1 cellular context compared by ENCODE assay signal in the genomic region with DNA sequence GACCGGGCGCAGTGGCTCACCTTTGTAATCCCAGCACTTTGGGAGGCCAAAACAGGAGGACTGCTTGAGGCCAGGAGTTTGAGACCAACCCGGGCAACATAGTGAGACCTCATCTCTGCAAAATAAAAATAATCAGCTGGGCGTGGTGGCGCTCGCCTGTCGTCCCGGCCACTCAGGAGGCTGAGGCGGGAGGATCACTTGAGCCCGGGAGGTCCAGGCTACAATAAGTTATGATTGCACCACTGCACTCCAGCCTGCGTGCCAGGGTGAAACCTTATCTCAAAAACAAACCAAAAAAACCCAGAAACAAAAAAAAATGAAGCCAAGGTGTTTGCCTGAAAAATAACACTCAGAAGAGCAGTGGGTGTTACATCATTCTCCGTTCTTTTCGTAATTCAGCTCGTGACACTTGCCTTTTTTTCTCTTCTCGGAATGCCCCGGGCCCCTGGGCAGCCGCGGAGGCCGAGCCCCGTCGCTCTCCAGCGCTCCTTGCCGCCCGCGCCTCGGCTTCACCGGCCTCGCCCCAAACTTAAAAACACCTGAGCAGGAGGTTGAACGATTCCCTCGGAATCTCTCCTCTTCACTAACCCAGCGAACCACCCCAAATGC.
TF ChIP-seq lines count a peak whose summit lies in the region.

No MANE protein-coding gene starts in this region.

TF ChIP-seq in HEK293, 187 proteins besides CTCF, POLR2A, EP300 and RAD21 (continued from another document and continues in another):
- TF ChIP-seq ZNF335 (tag by site-specific recombination; conservative IDR thresholded peaks at IDR 0.05) (peak; percentile 94), REPIN1 (tag by site-specific recombination; IDR thresholded peaks at IDR 0.05; ENCODE audit: low read depth) (no peak), ZNF664 (tag by site-specific recombination; IDR thresholded peaks at IDR 0.05) (peak; percentile 96), ZNF169 (tag by site-specific recombination; IDR thresholded peaks at IDR 0.05) (no peak), ZNF223 (tag by site-specific recombination; IDR thresholded peaks at IDR 0.05) (peak; percentile 41; the same call in 1 of the 2 replicates), ZFP37 (tag by site-specific recombination; IDR thresholded peaks at IDR 0.05) (no peak), IKZF3 (tag by site-specific recombination; IDR thresholded peaks at IDR 0.05) (no peak), HOXC10 (CRISPR knock-in tag; IDR thresholded peaks at IDR 0.05) (no peak), WT1 (tag by site-specific recombination; IDR thresholded peaks at IDR 0.05) (peak; percentile 13), ZNF560 (tag by site-specific recombination; IDR thresholded peaks at IDR 0.05; ENCODE audit: borderline replicate concordance) (no peak), ZNF324 (tag by site-specific recombination; IDR thresholded peaks at IDR 0.05) (0 out of 2 replicates have a peak, but pooled peaks have one; percentile 8), GLIS1 (tag by site-specific recombination; IDR thresholded peaks at IDR 0.05) (peak; percentile 73), EGR2 (tag by site-specific recombination; IDR thresholded peaks at IDR 0.05; ENCODE audit: low read depth) (no peak), ZSCAN16 (tag by site-specific recombination; IDR thresholded peaks at IDR 0.05) (no peak), ZNF600 (tag by site-specific recombination; IDR thresholded peaks at IDR 0.05) (no peak), ZBTB20 (tag by site-specific recombination; IDR thresholded peaks at IDR 0.05) (peak; percentile 92), ZNF157 (tag by site-specific recombination; IDR thresholded peaks at IDR 0.05) (no peak), ZNF292 (tag by site-specific recombination; IDR thresholded peaks at IDR 0.05; ENCODE audit: borderline replicate concordance, low read depth) (peak; percentile 10; the same call in 1 of the 2 replicates), ZBTB21 (tag by site-specific recombination; IDR thresholded peaks at IDR 0.05) (0 out of 2 replicates have a peak, but pooled peaks have one; percentile 43), KLF16 (tag by site-specific recombination; IDR thresholded peaks at IDR 0.05) (0 out of 2 replicates have a peak, but pooled peaks have one; percentile 34), ZNF146 (tag by site-specific recombination; IDR thresholded peaks at IDR 0.05) (no peak), ZNF571 (tag by site-specific recombination; IDR thresholded peaks at IDR 0.05) (no peak), ZNF133 (tag by site-specific recombination; IDR thresholded peaks at IDR 0.05) (no peak), ZNF121 (tag by site-specific recombination; IDR thresholded peaks at IDR 0.05) (0 out of 2 replicates have a peak, but pooled peaks have one; percentile 32)
- TF ChIP-seq, protein P1, sequence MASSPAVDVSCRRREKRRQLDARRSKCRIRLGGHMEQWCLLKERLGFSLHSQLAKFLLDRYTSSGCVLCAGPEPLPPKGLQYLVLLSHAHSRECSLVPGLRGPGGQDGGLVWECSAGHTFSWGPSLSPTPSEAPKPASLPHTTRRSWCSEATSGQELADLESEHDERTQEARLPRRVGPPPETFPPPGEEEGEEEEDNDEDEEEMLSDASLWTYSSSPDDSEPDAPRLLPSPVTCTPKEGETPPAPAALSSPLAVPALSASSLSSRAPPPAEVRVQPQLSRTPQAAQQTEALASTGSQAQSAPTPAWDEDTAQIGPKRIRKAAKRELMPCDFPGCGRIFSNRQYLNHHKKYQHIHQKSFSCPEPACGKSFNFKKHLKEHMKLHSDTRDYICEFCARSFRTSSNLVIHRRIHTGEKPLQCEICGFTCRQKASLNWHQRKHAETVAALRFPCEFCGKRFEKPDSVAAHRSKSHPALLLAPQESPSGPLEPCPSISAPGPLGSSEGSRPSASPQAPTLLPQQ (tag by site-specific recombination; IDR thresholded peaks at IDR 0.05) = peak; percentile 37; the same call in 1 of the 2 replicates
- TF ChIP-seq, protein P2, sequence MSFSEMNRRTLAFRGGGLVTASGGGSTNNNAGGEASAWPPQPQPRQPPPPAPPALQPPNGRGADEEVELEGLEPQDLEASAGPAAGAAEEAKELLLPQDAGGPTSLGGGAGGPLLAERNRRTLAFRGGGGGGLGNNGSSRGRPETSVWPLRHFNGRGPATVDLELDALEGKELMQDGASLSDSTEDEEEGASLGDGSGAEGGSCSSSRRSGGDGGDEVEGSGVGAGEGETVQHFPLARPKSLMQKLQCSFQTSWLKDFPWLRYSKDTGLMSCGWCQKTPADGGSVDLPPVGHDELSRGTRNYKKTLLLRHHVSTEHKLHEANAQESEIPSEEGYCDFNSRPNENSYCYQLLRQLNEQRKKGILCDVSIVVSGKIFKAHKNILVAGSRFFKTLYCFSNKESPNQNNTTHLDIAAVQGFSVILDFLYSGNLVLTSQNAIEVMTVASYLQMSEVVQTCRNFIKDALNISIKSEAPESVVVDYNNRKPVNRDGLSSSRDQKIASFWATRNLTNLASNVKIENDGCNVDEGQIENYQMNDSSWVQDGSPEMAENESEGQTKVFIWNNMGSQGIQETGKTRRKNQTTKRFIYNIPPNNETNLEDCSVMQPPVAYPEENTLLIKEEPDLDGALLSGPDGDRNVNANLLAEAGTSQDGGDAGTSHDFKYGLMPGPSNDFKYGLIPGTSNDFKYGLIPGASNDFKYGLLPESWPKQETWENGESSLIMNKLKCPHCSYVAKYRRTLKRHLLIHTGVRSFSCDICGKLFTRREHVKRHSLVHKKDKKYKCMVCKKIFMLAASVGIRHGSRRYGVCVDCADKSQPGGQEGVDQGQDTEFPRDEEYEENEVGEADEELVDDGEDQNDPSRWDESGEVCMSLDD (tag by site-specific recombination; IDR thresholded peaks at IDR 0.05) = peak; percentile 68; the same call in 1 of the 2 replicates
- TF ChIP-seq, protein P3, sequence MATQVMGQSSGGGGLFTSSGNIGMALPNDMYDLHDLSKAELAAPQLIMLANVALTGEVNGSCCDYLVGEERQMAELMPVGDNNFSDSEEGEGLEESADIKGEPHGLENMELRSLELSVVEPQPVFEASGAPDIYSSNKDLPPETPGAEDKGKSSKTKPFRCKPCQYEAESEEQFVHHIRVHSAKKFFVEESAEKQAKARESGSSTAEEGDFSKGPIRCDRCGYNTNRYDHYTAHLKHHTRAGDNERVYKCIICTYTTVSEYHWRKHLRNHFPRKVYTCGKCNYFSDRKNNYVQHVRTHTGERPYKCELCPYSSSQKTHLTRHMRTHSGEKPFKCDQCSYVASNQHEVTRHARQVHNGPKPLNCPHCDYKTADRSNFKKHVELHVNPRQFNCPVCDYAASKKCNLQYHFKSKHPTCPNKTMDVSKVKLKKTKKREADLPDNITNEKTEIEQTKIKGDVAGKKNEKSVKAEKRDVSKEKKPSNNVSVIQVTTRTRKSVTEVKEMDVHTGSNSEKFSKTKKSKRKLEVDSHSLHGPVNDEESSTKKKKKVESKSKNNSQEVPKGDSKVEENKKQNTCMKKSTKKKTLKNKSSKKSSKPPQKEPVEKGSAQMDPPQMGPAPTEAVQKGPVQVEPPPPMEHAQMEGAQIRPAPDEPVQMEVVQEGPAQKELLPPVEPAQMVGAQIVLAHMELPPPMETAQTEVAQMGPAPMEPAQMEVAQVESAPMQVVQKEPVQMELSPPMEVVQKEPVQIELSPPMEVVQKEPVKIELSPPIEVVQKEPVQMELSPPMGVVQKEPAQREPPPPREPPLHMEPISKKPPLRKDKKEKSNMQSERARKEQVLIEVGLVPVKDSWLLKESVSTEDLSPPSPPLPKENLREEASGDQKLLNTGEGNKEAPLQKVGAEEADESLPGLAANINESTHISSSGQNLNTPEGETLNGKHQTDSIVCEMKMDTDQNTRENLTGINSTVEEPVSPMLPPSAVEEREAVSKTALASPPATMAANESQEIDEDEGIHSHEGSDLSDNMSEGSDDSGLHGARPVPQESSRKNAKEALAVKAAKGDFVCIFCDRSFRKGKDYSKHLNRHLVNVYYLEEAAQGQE (tag by site-specific recombination; IDR thresholded peaks at IDR 0.05) = peak; percentile 89
- TF ChIP-seq, protein P4, sequence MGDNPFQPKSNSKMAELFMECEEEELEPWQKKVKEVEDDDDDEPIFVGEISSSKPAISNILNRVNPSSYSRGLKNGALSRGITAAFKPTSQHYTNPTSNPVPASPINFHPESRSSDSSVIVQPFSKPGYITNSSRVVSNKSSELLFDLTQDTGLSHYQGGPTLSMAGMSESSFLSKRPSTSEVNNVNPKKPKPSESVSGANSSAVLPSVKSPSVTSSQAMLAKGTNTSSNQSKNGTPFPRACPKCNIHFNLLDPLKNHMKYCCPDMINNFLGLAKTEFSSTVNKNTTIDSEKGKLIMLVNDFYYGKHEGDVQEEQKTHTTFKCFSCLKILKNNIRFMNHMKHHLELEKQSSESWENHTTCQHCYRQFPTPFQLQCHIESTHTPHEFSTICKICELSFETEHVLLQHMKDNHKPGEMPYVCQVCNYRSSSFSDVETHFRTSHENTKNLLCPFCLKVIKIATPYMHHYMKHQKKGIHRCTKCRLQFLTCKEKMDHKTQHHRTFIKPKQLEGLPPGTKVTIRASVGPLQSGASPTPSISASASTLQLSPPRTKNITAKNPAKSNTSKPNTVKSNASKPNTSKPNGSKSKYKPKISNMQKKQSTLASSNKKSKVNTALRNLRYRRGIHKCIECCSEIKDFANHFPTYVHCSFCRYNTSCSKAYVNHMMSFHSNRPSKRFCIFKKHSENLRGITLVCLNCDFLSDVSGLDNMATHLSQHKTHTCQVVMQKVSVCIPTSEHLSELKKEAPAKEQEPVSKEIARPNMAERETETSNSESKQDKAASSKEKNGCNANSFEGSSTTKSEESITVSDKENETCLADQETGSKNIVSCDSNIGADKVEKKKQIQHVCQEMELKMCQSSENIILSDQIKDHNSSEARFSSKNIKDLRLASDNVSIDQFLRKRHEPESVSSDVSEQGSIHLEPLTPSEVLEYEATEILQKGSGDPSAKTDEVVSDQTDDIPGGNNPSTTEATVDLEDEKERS (tag by site-specific recombination; IDR thresholded peaks at IDR 0.05) = 0 out of 2 replicates have a peak, but pooled peaks have one; percentile 12
- TF ChIP-seq, protein P5, sequence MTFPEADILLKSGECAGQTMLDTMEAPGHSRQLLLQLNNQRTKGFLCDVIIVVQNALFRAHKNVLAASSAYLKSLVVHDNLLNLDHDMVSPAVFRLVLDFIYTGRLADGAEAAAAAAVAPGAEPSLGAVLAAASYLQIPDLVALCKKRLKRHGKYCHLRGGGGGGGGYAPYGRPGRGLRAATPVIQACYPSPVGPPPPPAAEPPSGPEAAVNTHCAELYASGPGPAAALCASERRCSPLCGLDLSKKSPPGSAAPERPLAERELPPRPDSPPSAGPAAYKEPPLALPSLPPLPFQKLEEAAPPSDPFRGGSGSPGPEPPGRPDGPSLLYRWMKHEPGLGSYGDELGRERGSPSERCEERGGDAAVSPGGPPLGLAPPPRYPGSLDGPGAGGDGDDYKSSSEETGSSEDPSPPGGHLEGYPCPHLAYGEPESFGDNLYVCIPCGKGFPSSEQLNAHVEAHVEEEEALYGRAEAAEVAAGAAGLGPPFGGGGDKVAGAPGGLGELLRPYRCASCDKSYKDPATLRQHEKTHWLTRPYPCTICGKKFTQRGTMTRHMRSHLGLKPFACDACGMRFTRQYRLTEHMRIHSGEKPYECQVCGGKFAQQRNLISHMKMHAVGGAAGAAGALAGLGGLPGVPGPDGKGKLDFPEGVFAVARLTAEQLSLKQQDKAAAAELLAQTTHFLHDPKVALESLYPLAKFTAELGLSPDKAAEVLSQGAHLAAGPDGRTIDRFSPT (tag by site-specific recombination; IDR thresholded peaks at IDR 0.05) = peak; percentile 69
- TF ChIP-seq, protein P6, sequence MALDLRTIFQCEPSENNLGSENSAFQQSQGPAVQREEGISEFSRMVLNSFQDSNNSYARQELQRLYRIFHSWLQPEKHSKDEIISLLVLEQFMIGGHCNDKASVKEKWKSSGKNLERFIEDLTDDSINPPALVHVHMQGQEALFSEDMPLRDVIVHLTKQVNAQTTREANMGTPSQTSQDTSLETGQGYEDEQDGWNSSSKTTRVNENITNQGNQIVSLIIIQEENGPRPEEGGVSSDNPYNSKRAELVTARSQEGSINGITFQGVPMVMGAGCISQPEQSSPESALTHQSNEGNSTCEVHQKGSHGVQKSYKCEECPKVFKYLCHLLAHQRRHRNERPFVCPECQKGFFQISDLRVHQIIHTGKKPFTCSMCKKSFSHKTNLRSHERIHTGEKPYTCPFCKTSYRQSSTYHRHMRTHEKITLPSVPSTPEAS (tag by site-specific recombination; IDR thresholded peaks at IDR 0.05) = 0 out of 2 replicates have a peak, but pooled peaks have one; percentile 7
- TF ChIP-seq, protein P7, sequence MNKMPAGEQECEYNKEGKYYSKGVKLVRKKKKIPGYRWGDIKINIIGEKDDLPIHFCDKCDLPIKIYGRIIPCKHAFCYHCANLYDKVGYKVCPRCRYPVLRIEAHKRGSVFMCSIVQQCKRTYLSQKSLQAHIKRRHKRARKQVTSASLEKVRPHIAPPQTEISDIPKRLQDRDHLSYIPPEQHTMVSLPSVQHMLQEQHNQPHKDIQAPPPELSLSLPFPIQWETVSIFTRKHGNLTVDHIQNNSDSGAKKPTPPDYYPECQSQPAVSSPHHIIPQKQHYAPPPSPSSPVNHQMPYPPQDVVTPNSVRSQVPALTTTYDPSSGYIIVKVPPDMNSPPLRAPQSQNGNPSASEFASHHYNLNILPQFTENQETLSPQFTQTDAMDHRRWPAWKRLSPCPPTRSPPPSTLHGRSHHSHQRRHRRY (tag by site-specific recombination; IDR thresholded peaks at IDR 0.05) = no peak
- TF ChIP-seq, protein P8, sequence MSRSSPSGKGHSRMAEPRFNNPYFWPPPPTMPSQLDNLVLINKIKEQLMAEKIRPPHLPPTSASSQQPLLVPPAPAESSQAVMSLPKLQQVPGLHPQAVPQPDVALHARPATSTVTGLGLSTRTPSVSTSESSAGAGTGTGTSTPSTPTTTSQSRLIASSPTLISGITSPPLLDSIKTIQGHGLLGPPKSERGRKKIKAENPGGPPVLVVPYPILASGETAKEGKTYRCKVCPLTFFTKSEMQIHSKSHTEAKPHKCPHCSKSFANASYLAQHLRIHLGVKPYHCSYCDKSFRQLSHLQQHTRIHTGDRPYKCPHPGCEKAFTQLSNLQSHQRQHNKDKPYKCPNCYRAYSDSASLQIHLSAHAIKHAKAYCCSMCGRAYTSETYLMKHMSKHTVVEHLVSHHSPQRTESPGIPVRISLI (tag by site-specific recombination; IDR thresholded peaks at IDR 0.05) = peak; percentile 99; the same call in 1 of the 2 replicates
- TF ChIP-seq, protein P9, sequence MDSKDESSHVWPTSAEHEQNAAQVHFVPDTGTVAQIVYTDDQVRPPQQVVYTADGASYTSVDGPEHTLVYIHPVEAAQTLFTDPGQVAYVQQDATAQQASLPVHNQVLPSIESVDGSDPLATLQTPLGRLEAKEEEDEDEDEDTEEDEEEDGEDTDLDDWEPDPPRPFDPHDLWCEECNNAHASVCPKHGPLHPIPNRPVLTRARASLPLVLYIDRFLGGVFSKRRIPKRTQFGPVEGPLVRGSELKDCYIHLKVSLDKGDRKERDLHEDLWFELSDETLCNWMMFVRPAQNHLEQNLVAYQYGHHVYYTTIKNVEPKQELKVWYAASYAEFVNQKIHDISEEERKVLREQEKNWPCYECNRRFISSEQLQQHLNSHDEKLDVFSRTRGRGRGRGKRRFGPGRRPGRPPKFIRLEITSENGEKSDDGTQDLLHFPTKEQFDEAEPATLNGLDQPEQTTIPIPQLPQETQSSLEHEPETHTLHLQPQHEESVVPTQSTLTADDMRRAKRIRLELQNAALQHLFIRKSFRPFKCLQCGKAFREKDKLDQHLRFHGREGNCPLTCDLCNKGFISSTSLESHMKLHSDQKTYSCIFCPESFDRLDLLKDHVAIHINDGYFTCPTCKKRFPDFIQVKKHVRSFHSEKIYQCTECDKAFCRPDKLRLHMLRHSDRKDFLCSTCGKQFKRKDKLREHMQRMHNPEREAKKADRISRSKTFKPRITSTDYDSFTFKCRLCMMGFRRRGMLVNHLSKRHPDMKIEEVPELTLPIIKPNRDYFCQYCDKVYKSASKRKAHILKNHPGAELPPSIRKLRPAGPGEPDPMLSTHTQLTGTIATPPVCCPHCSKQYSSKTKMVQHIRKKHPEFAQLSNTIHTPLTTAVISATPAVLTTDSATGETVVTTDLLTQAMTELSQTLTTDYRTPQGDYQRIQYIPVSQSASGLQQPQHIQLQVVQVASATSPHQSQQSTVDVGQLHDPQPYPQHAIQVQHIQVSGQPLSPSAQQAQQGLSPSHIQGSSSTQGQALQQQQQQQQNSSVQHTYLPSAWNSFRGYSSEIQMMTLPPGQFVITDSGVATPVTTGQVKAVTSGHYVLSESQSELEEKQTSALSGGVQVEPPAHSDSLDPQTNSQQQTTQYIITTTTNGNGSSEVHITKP (tag by site-specific recombination; IDR thresholded peaks at IDR 0.05) = peak; percentile 47
